ENCODE assay signal across 8 cellular contexts in genomic region chr6:12943549-12943948, GRCh38.
"Had no signal": no experiment of that assay in that cellular context is flagged by ENCODE, and none has a peak within 500 bp of the region (broad histone marks: within the 10 kb centered on the region; RNA-seq: fewer than 3 reads in every experiment).

No MANE protein-coding gene starts in this region.

- H3K36me3 ChIP-seq: HAP-1 had no signal

- ATAC-seq: HCT116 had no signal

- H3K9me3 Mint-ChIP-seq: H9, HFFc6 had no signal

- H3K27ac ChIP-seq: GM23248 had no signal

- H3K27ac Mint-ChIP-seq: H9, HFFc6 had no signal

- H2AFZ ChIP-seq: GM23248 had no signal

- H3K9me3 ChIP-seq: HAP-1 had no signal

- H3K4me3 Mint-ChIP-seq: H9, HFFc6 had no signal

- H3K4me1 ChIP-seq: HAP-1 had no signal

- DNase-seq: GM23248, GOT3, H7, H9, HCEC 1CT, HFFc6 had no signal

- H3K4me3 ChIP-seq: GM23248, HAP-1 had no signal

- H3K9ac ChIP-seq: GM23248 had no signal
